8 cellular contexts compared by ENCODE assay signal in the genomic region with DNA sequence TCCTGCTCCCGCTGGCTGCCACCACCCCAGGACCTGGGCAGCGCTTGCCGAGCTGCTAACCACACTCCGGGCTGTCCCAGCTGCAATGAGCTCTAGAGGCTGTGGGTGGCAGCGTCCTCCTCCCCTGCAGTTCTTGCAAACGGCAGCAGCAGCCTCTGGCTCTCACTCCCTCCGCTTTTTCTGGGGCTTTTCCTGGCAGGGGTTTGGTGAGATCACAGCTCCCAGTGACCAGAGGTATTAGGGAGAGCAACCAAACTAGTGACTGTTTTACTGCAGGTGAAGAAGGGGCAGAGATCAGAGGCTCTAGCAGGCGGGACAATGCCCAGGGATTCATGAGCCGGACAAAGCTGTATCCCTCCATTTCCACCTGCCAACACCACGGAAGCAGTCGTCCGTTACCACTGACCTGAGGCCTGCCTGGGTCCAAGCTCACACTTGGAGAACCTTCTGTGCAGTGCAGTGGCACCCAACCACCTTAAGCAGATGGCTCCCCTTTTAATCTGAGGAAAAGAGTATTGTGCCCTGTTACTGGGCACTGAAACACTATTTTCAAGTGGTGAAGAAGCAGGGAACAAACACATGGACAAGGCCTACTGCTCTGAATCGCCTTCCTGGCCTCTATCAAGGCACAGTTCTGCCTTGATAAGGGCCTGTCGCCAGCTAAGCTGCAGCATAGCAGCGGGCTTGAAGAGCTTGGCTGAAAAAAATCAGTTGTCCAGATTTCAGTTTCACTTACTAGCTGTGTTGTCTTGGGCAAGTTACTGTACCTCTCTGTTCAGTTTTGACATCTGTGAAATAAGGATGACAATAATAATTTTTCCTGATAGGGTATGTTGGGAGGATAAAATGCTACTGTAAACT. TPM values are rescaled to one million over a fixed set of nuclear protein-coding genes. Genes with fewer than 3 reads are reported as not detected.
DNase-seq lines count a peak whose midpoint lies in the region; ATAC-seq and TF ChIP-seq lines count a peak whose summit lies in the region.

A gene (minus strand): TSS at position 87 of the 861 bp plus-strand sequence. CDS start 95 bp downstream, outside the sequence.

- peaks cover 72% of the 10 kb centered on the region for H3K4me1 Mint-ChIP-seq in activated T-cell treated with anti-CD3 and anti-CD28 coated beads, Interleukin-2, amount 50 U/mL, for 72 hours (ENCODE audit: low read depth)
- H3K4me1 Mint-ChIP-seq in natural killer cell, result peaks cover 7 to 13% of the 10 kb centered on the region in 2 donors
- H3K4me1 Mint-ChIP-seq in stimulated activated naive B cell treated with anti-CD40 and anti-IgM and Interleukin-4, amounts not matched to agents 10 μg/mL and 1 μg/mL and 100 μg/mL, for 72 hours, result peaks cover 16 to 30% of the 10 kb centered on the region in 2 donors

- intact Hi-C loops in Panc1 (cut with micrococcal nuclease; ENCODE audit: unreplicated experiment) (loop anchor here (5.0 kb wide), 1 partner anchor 126 kb away; a partner anchor contains a TSS), natural killer cell (cut with micrococcal nuclease) (loop anchor here (1.0 kb wide), 2 partner anchors 126 to 223 kb away; no protein-coding TSS in a partner anchor)

- peaks cover 24% of the 10 kb centered on the region for H3K27me3 ChIP-seq in Panc1 (ENCODE audit: control insufficient read depth, insufficient read depth, low read length)

- CTCF ChIA-PET in Panc1 (lab: Charles Lee), result interaction anchor here (0.6 to 1.3 kb wide), 5 partner anchors 15 to 206 kb away, joined by 3 to 5 read pairs (median 4); no protein-coding TSS in a partner anchor

- no peaks in the 10 kb centered on the region for H3K9me3 Mint-ChIP-seq in activated T-cell treated with anti-CD3 and anti-CD28 coated beads, Interleukin-2, amount 50 U/mL, for 72 hours
- H3K9me3 Mint-ChIP-seq in natural killer cell, result no peaks in the 10 kb centered on the region
- no peaks in the 10 kb centered on the region for H3K9me3 Mint-ChIP-seq in stimulated activated naive B cell treated with anti-CD40 and anti-IgM and Interleukin-4, amounts not matched to agents 10 μg/mL and 1 μg/mL and 100 μg/mL, for 72 hours

- peak within 1 kb of the TSS; percentile 100 for H3K27ac Mint-ChIP-seq in activated T-cell treated with anti-CD3 and anti-CD28 coated beads, Interleukin-2, amount 50 U/mL, for 72 hours
- H3K27ac Mint-ChIP-seq in natural killer cell, result peak within 1 kb of the TSS in 1 of 2 donors; percentile 37
- no peak within 1 kb of the TSS for H3K27ac Mint-ChIP-seq in stimulated activated naive B cell treated with anti-CD40 and anti-IgM and Interleukin-4, amounts not matched to agents 10 μg/mL and 1 μg/mL and 100 μg/mL, for 72 hours

- H3K4me3 Mint-ChIP-seq in activated T-cell treated with anti-CD3 and anti-CD28 coated beads, Interleukin-2, amount 50 U/mL, for 72 hours, result peak within 1 kb of the TSS; percentile 93
- H3K4me3 Mint-ChIP-seq in natural killer cell, result peak within 1 kb of the TSS; percentile 51
- H3K4me3 Mint-ChIP-seq in stimulated activated naive B cell treated with anti-CD40 and anti-IgM and Interleukin-4, amounts not matched to agents 10 μg/mL and 1 μg/mL and 100 μg/mL, for 72 hours, result peak within 1 kb of the TSS; percentile 72 to 81

- BruUV-seq in Panc1 (replicated peaks; lab: Mats Ljungman, UMichigan), result no TSS peak

- DNase-seq in COR-L47 (lab: John Stamatoyannopoulos, UW), result peak; percentile 43
- peak; percentile 87 for DNase-seq in HT-29 (ENCODE audit: low spot score)
- peak; percentile 32 for DNase-seq in Panc1 (ENCODE audit: low read depth, low spot score)
- peak; percentile 83 to 86 for DNase-seq in activated T-cell treated with anti-CD3 and anti-CD28 coated beads, Interleukin-2, amount 50 U/mL, for 72 hours
- DNase-seq in fibroblast of mammary gland (ENCODE audit: low read depth), result peak; percentile 54
- peak; percentile 50 for DNase-seq in natural killer cell
- DNase-seq in stimulated activated naive B cell treated with anti-CD40 and anti-IgM and Interleukin-4, amounts not matched to agents 10 μg/mL and 1 μg/mL and 100 μg/mL, for 72 hours, result peak; percentile 48

- ATAC-seq in GM19467 (IDR thresholded peaks at IDR 0.05; ENCODE audit: unreplicated experiment) (peak; percentile 90), Panc1 (peak; percentile 100), natural killer cell (peak; percentile 97 to 100 (median 99))
- peak; percentile 91 to 93 for ATAC-seq in activated T-cell treated with anti-CD3 and anti-CD28 coated beads, Interleukin-2, amount 50 U/mL, for 72 hours (replicated peaks in 1 of 2)
- ATAC-seq in stimulated activated naive B cell treated with anti-CD40 and anti-IgM and Interleukin-4, amounts not matched to agents 10 μg/mL and 1 μg/mL and 100 μg/mL, for 72 hours (replicated peaks), result peak; percentile 98

- no peak within 1 kb of the TSS for H3K27ac ChIP-seq in Panc1 (ENCODE audit: low read length)

- H3K27me3 Mint-ChIP-seq in activated T-cell treated with anti-CD3 and anti-CD28 coated beads, Interleukin-2, amount 50 U/mL, for 72 hours (ENCODE audit: low read depth), result no peaks in the 10 kb centered on the region
- H3K27me3 Mint-ChIP-seq in natural killer cell (ENCODE audit: low read depth in 2 of 2), result peaks cover 16 to 28% of the 10 kb centered on the region in 2 donors
- peaks cover 10 to 15% of the 10 kb centered on the region in 2 donors for H3K27me3 Mint-ChIP-seq in stimulated activated naive B cell treated with anti-CD40 and anti-IgM and Interleukin-4, amounts not matched to agents 10 μg/mL and 1 μg/mL and 100 μg/mL, for 72 hours

- peaks cover 2 to 21% of the 10 kb centered on the region in 2 donors for H3K36me3 Mint-ChIP-seq in activated T-cell treated with anti-CD3 and anti-CD28 coated beads, Interleukin-2, amount 50 U/mL, for 72 hours (ENCODE audit: insufficient read depth in 2 of 2)
- H3K36me3 Mint-ChIP-seq in natural killer cell, result no peaks in the 10 kb centered on the region
- no peaks in the 10 kb centered on the region for H3K36me3 Mint-ChIP-seq in stimulated activated naive B cell treated with anti-CD40 and anti-IgM and Interleukin-4, amounts not matched to agents 10 μg/mL and 1 μg/mL and 100 μg/mL, for 72 hours

- H3K4me3 ChIP-seq in Panc1 (ENCODE audit: low read depth in 2 of 2, low read length in 2 of 2) (peak within 1 kb of the TSS; percentile 7 to 35; a peak in 3 of 4 replicates), fibroblast of mammary gland (ENCODE audit: control insufficient read depth, low read depth, low read length) (no peak within 1 kb of the TSS)

- H3K9me3 ChIP-seq in Panc1 (ENCODE audit: control insufficient read depth, insufficient read depth, low read depth, low read length), result no peaks in the 10 kb centered on the region

- H3K4me1 ChIP-seq in Panc1 (ENCODE audit: control insufficient read depth, insufficient read depth, low read length), result peaks cover 10% of the 10 kb centered on the region; the same call in 1 of the 2 replicates

- in situ Hi-C loops in Panc1 (cut with HindIII; ENCODE audit: low pct_unique_long_range_greater_than_20kb, low sequenced_read_pairs), result no loop called here

- TF ChIP-seq CTCF in Panc1 (IDR thresholded peaks at IDR 0.05), result peak; percentile 76
- peak; percentile 54 for TF ChIP-seq CTCF in fibroblast of mammary gland (conservative IDR thresholded peaks at IDR 0.05; ENCODE audit: control insufficient read depth, insufficient read depth, low read depth, low read length)
- TF ChIP-seq CTCF in natural killer cell (IDR thresholded peaks at IDR 0.05), result peak; percentile 58

- no peaks in the 10 kb centered on the region for H3K36me3 ChIP-seq in Panc1 (ENCODE audit: control insufficient read depth, insufficient read depth, low read length)

- POLR2A ChIA-PET in Panc1 (lab: Charles Lee), result no interaction called here

RNA-seq across cellular contexts. Expression of the gene that starts here (rescaled TPM):
- 8.1 and 9.2 TPM in 2 replicates for total RNA-seq in HT-29 (2014; rRNA removed; shearing (Covaris generic))
- 0.08 TPM for total RNA-seq in Panc1 (2021; ENCODE audit: unreplicated experiment)
- polyA plus RNA-seq in Panc1 (2012; ENCODE audit: insufficient read length), result not detected
- 10 to 100 TPM; 37.4 to 81.5 TPM for total RNA-seq in activated T-cell treated with anti-CD3 and anti-CD28 coated beads, Interleukin-2, amount 50 U/mL, for 72 hours
- total RNA-seq in natural killer cell, result 1 to 10 TPM in 1 of 3 donors, under 1 TPM in 2; 0.02 to 1.7 (median 0.45) TPM

Comparison
In these comparisons a context has a peak if more than half of its experiments do, and no peak if none do; other contexts are left out.
1. Peak in DNase-seq, ATAC-seq and H3K4me3 ChIP-seq in Panc1; RNA of the gene not detected or under 1 TPM.
2. DNase-seq: peak in every context shown above with its lines; median percentile 87 in HT-29; 84 in activated T-cell treated with anti-CD3 and anti-CD28 coated beads, Interleukin-2, amount 50 U/mL, for 72 hours; 54 in fibroblast of mammary gland; 50 in natural killer cell; 48 in stimulated activated naive B cell treated with anti-CD40 and anti-IgM and Interleukin-4, amounts not matched to agents 10 μg/mL and 1 μg/mL and 100 μg/mL, for 72 hours; 43 in COR-L47; 32 in Panc1.